Comparison of ENCODE assay signal across 11 cellular contexts in the genomic region with DNA sequence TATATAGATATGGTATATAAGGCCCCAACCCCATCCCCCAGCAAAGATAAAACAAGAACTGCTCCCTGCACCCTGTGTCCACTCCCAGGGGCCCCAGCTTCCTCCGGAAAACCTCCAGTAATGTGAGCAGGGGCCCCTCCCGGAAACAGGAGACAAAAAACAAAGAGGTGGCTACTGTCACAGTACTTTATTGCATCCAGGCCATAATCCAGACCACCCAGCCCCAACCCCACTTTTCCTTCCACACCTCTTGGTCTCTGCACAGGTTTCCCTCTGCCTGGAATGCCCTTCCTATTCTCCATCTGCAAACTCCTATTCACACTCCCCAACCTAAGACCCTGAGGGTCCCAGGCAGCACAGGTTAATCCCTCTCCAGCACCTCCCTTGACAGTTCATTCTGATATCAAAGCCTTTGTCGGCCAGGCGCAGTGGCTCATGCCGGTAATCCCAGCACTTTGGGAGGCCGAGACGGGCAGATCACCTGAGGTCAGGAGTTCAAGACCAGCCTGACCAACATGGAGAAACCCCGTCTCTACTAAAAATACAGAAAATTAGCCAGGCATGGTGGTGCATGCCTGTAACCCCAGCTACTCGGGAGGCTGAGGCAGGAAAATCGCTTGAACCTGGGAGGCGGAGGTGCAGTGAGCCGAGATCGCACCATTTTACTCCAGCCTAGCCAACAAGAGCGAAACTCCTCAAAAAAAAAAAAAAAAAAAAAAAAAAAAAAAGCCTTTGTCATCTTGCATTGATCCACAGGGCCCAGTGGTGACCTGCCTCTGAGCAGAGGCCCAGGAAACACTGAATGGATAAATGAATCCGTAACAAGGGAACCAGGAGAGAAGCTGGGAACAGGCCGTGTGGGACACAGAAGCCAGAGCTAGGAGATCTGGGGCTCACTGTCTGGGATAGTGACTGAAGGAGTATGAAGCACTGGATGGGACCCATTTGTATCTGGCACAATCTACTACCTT. TPM values are rescaled to one million over a fixed set of nuclear protein-coding genes. Genes with fewer than 3 reads are reported as not detected.
DNase-seq lines count a peak whose midpoint lies in the region; ATAC-seq and TF ChIP-seq lines count a peak whose summit lies in the region.
"Had no signal": no experiment of that assay in that cellular context is flagged by ENCODE, and none has a peak within 500 bp of the region (broad histone marks: within the 10 kb centered on the region; RNA-seq: fewer than 3 reads in every experiment).

No MANE protein-coding gene starts in this region.

- H3K36me3 Mint-ChIP-seq in dendritic cell treated with granulocyte-macrophage colony-stimulating factor and Interleukin-4, amounts not matched to agents 40 ng/mL and 50 ng/mL, for 4 days (ENCODE audit: low read depth), result peaks cover 24% of the 10 kb centered on the region
- peaks cover 6% of the 10 kb centered on the region for H3K36me3 Mint-ChIP-seq in stimulated activated effector memory CD8-positive, alpha-beta T cell treated with anti-CD3 and anti-CD28 coated beads, Interleukin-12 subunit alpha, Interleukin-12 subunit beta, amount 100 ng/mL, for 72 hours

- TF ChIP-seq CTCF in GM10248 (IDR thresholded peaks at IDR 0.05; ENCODE audit: control extremely low read depth, extremely low read depth, low read depth, missing control alignments) (no peak), ovary (IDR thresholded peaks at IDR 0.05) (no peak)

- CTCF ChIA-PET in GM10248 (lab: Yijun Ruan, JAX), result interaction anchor here (0.9 to 2.6 kb wide), 4 partner anchors 9 to 136 kb away, joined by 3 to 10 read pairs (median 4); partner anchors contain the start of gene PAFAH2

- peak overlapping the region; percentile 98 for H3K27ac Mint-ChIP-seq in dendritic cell treated with granulocyte-macrophage colony-stimulating factor and Interleukin-4, amounts not matched to agents 40 ng/mL and 50 ng/mL, for 4 days
- peak overlapping the region; percentile 21 for H3K27ac Mint-ChIP-seq in stimulated activated effector memory CD8-positive, alpha-beta T cell treated with anti-CD3 and anti-CD28 coated beads, Interleukin-12 subunit alpha, Interleukin-12 subunit beta, amount 100 ng/mL, for 72 hours

- no peaks in the 10 kb centered on the region for H3K9me3 ChIP-seq in ovary

- no peak overlapping the region for H3K27ac ChIP-seq in ovary

- POLR2A ChIA-PET in GM10248 (lab: Yijun Ruan, JAX), result interaction anchor here (0.8 kb wide), 1 partner anchor 15 kb away, joined by 3 read pairs; no protein-coding TSS in a partner anchor

- no peaks in the 10 kb centered on the region for H3K27me3 ChIP-seq in ovary

- peak overlapping the region; percentile 73 for H3K4me3 Mint-ChIP-seq in dendritic cell treated with granulocyte-macrophage colony-stimulating factor and Interleukin-4, amounts not matched to agents 40 ng/mL and 50 ng/mL, for 4 days
- H3K4me3 Mint-ChIP-seq in stimulated activated effector memory CD8-positive, alpha-beta T cell treated with anti-CD3 and anti-CD28 coated beads, Interleukin-12 subunit alpha, Interleukin-12 subunit beta, amount 100 ng/mL, for 72 hours, result peak overlapping the region; percentile 89

- H3K27me3 Mint-ChIP-seq in dendritic cell treated with granulocyte-macrophage colony-stimulating factor and Interleukin-4, amounts not matched to agents 40 ng/mL and 50 ng/mL, for 4 days, result no peaks in the 10 kb centered on the region

- no peaks in the 10 kb centered on the region for H3K36me3 ChIP-seq in ovary

- no peak overlapping the region for H3K4me3 ChIP-seq in ovary
- H3K4me3 ChIP-seq: lung had no signal

- H3K4me1 Mint-ChIP-seq in dendritic cell treated with granulocyte-macrophage colony-stimulating factor and Interleukin-4, amounts not matched to agents 40 ng/mL and 50 ng/mL, for 4 days (ENCODE audit: low read depth), result peaks cover 41% of the 10 kb centered on the region
- H3K4me1 Mint-ChIP-seq in stimulated activated effector memory CD8-positive, alpha-beta T cell treated with anti-CD3 and anti-CD28 coated beads, Interleukin-12 subunit alpha, Interleukin-12 subunit beta, amount 100 ng/mL, for 72 hours, result peaks cover 16% of the 10 kb centered on the region

- peak; percentile 45 for DNase-seq in activated CD8-positive, alpha-beta memory T cell treated with anti-CD3 and anti-CD28 coated beads for 24 hours
- DNase-seq in activated CD8-positive, alpha-beta memory T cell treated with anti-CD3 and anti-CD28 coated beads, Interleukin-2, amount 50 U/mL, for 4 hours, result no peak
- DNase-seq in OCI-M1 (lab: John Stamatoyannopoulos, UW), result peak; percentile 38
- DNase-seq in stimulated activated effector memory CD8-positive, alpha-beta T cell treated with anti-CD3 and anti-CD28 coated beads, Interleukin-12 subunit alpha, Interleukin-12 subunit beta, amount 100 ng/mL, for 72 hours (ENCODE audit: low spot score in 2 of 2), result no peak
- DNase-seq in GM10248 (ENCODE audit: extremely low spot score), result no peak
- no peak for DNase-seq in ovary
- DNase-seq: NCI-H446; stimulated activated CD8-positive, alpha-beta memory T cell treated with anti-CD3 and anti-CD28 coated beads, Interleukin-4, amount 100 ng/mL, for 48 hours had no signal

- intact Hi-C loops in dendritic cell treated with granulocyte-macrophage colony-stimulating factor and Interleukin-4, amounts not matched to agents 40 ng/mL and 50 ng/mL, for 4 days (cut with micrococcal nuclease), result loop anchor here (5.0 kb wide), 1 partner anchor 429 kb away; the partner anchor contains the start of gene MACO1
- intact Hi-C loops in ovary (cut with DNase I), result no loop called here

- no peak for TF ChIP-seq POLR2A in ovary (IDR thresholded peaks at IDR 0.05)

- no peak for TF ChIP-seq EP300 in ovary (IDR thresholded peaks at IDR 0.05)

- WGBS in ovary, 3 donors, result 68 to 76% (median 74%) methylated on average over 16 of the region's 16 CpGs

- ATAC-seq in stimulated activated effector memory CD8-positive, alpha-beta T cell treated with anti-CD3 and anti-CD28 coated beads, Interleukin-12 subunit alpha, Interleukin-12 subunit beta, amount 100 ng/mL, for 72 hours, result no peak
- no peak for ATAC-seq in GM18867 (IDR thresholded peaks at IDR 0.05; ENCODE audit: unreplicated experiment)

- H3K9me3 Mint-ChIP-seq in dendritic cell treated with granulocyte-macrophage colony-stimulating factor and Interleukin-4, amounts not matched to agents 40 ng/mL and 50 ng/mL, for 4 days, result no peaks in the 10 kb centered on the region
- no peaks in the 10 kb centered on the region for H3K9me3 Mint-ChIP-seq in stimulated activated effector memory CD8-positive, alpha-beta T cell treated with anti-CD3 and anti-CD28 coated beads, Interleukin-12 subunit alpha, Interleukin-12 subunit beta, amount 100 ng/mL, for 72 hours

- peaks cover 3% of the 10 kb centered on the region for H3K4me1 ChIP-seq in ovary (ENCODE audit: insufficient read depth)

RNA-seq across cellular contexts. Expression of gene AUNIP, which starts 2.3 kb away (rescaled TPM):
- total RNA-seq in ovary, result under 1 TPM in 6 of 7 donors, not detected in 1; 0.35 to 0.75 (median 0.44) TPM
- polyA plus RNA-seq in ovary, result under 1 TPM; 0.23 to 0.45 TPM

RNA-seq across cellular contexts. Expression of gene PAQR7, which starts 13.9 kb away (rescaled TPM):
- total RNA-seq in ovary, result 10 to 100 TPM in 6 of 7 donors, 1 to 10 TPM in 1; 8.6 to 98.1 (median 72.2) TPM
- polyA plus RNA-seq in ovary, result 10 to 100 TPM; 19.4 to 23.3 TPM

RNA-seq across cellular contexts. Expression of gene MTFR1L, which starts 41.8 kb away (rescaled TPM):
- 100 to 1,000 TPM in 2 of 7 donors, 10 to 100 TPM in 5; 55.5 to 113 (median 97.4) TPM for total RNA-seq in ovary
- polyA plus RNA-seq in ovary, result 10 to 100 TPM; 73.0 to 97.1 TPM

RNA-seq across cellular contexts. Expression of gene STMN1, which starts 44.6 kb away (rescaled TPM):
- total RNA-seq in ovary, result 100 to 1,000 TPM in 5 of 7 donors, 10 to 100 TPM in 2; 59.3 to 224 (median 127) TPM
- polyA plus RNA-seq in ovary, result 100 to 1,000 TPM; 220 to 271 TPM

Comparison
In these comparisons a context has a peak if more than half of its experiments do, and no peak if none do; other contexts are left out.
1. DNase-seq: peak in activated CD8-positive, alpha-beta memory T cell treated with anti-CD3 and anti-CD28 coated beads for 24 hours (single experiment) and OCI-M1 (single experiment); none in activated CD8-positive, alpha-beta memory T cell treated with anti-CD3 and anti-CD28 coated beads, Interleukin-2, amount 50 U/mL, for 4 hours (single experiment), stimulated activated effector memory CD8-positive, alpha-beta T cell treated with anti-CD3 and anti-CD28 coated beads, Interleukin-12 subunit alpha, Interleukin-12 subunit beta, amount 100 ng/mL, for 72 hours (0 of 2), GM10248 (single experiment) and ovary (0 of 5).